Comparison of ENCODE assay signal across 18 cellular contexts in genomic region chr2:137776697-137777096, GRCh38.
"Had no signal": no experiment of that assay in that cellular context is flagged by ENCODE, and none has a peak within 500 bp of the region (broad histone marks: within the 10 kb centered on the region; RNA-seq: fewer than 3 reads in every experiment).

No MANE protein-coding gene starts in this region.

- H3K4me3 Mint-ChIP-seq: endodermal cell; naive thymus-derived CD8-positive, alpha-beta T cell; neural progenitor cell had no signal

- H3K9me3 Mint-ChIP-seq: neural progenitor cell had no signal

- H3K27me3 Mint-ChIP-seq: progenitor cell of endocrine pancreas had no signal

- H3K4me1 Mint-ChIP-seq: naive thymus-derived CD8-positive, alpha-beta T cell had no signal

- DNase-seq: effector CD4-positive, alpha-beta T cell; endodermal cell; erythroblast; foreskin keratinocyte; head of caudate nucleus; hippocampal formation; mucosa of descending colon; naive thymus-derived CD8-positive, alpha-beta T cell; occipital lobe; pancreas; right cardiac atrium; stimulated activated CD4-positive, alpha-beta T cell treated with anti-CD3 and anti-CD28 coated beads, Interleukin-2, amount 100 ng/mL, for 48 hours; stimulated activated naive CD4-positive, alpha-beta T cell treated with Interleukin-2 at 50 U/mL for 16 hours; thyroid gland; upper lobe of left lung; uterus had no signal

- ATAC-seq: foreskin keratinocyte; mucosa of descending colon; naive thymus-derived CD8-positive, alpha-beta T cell; pancreas; right cardiac atrium had no signal

- H3K27ac Mint-ChIP-seq: endodermal cell; naive thymus-derived CD8-positive, alpha-beta T cell; neural progenitor cell; progenitor cell of endocrine pancreas had no signal

- H3K36me3 Mint-ChIP-seq: naive thymus-derived CD8-positive, alpha-beta T cell; neural progenitor cell had no signal
